8 cellular contexts compared by ENCODE assay signal in the genomic region with DNA sequence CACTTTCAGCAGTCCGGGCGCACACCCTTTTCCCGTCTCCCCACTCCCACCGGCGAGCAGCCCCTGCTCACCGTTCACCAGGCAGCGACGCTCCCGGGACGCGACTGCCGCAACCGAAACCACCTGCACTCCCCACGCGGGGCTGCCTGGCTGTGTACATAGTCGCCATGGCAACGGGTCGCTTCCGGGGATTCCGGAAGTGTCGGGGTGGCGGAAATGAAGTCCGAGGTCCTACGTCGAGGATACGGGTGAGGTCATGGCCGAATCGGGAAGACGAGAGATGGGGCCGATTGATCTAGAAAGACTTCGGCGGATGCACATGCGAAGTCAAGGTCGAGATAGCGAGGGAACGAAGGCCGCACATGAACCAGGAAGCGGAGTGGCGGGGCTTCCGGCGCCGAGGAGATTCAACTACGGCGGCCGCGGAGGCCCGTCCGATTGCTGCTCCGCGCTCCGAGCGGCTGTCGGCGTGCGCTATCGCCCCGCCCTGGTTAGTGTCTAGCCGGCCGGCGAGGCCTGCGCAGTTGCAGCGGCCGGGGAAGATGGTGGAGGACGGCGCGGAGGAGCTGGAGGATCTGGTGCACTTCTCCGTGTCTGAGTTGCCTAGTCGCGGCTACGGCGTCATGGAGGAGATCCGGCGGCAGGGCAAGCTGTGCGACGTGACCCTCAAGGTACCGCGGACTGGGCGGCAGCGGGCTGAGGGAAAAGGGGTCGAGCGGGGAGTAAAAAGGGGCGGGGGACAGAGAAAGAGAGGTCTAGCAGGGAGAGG. TPM values are rescaled to one million over a fixed set of nuclear protein-coding genes. Genes with fewer than 3 reads are reported as not detected.
DNase-seq lines count a peak whose midpoint lies in the region; ATAC-seq and TF ChIP-seq lines count a peak whose summit lies in the region.

KIF9 (minus strand) TSS at position 376 of the 769 bp plus-strand sequence. CDS start 5,425 bp downstream, outside the sequence.
KLHL18 (plus strand) TSS at position 521 of the 769 bp plus-strand sequence; CDS start at position 543, 22 bp downstream.

- peak; percentile 77 for DNase-seq in DMS 273 treated with DMSO at 0.1 percent for 48 hours (lab: John Stamatoyannopoulos, UW)
- peak; percentile 98 for DNase-seq in HuH-7 (ENCODE audit: low spot score)
- peak; percentile 97 for DNase-seq in OCI-LY7 (ENCODE audit: low spot score)
- DNase-seq in activated T-cell treated with anti-CD3 and anti-CD28 coated beads for 48 hours (ENCODE audit: low read depth) = peak; percentile 91
- DNase-seq in epithelial cell of prostate (ENCODE audit: low read depth, low spot score) = peak; percentile 71
- DNase-seq in mucosa of gallbladder (ENCODE audit: low spot score) = peak; percentile 95
- DNase-seq in stimulated activated CD8-positive, alpha-beta memory T cell treated with anti-CD3 and anti-CD28 coated beads, Interleukin-4, amount 100 ng/mL, for 24 hours (ENCODE audit: low read depth) = peak; percentile 94

- no peaks in the 10 kb centered on the region for H3K9me2 ChIP-seq in OCI-LY7 (ENCODE audit: insufficient read depth, low read length)

- intact Hi-C loops in OCI-LY7 (cut with micrococcal nuclease; ENCODE audit: unreplicated experiment) = loop anchor here (1.0 to 5.0 kb wide), 2 partner anchors 40 to 118 kb away; partner anchors contain the start of gene SETD2

- no peaks in the 10 kb centered on the region for H4K20me1 ChIP-seq in OCI-LY7 (ENCODE audit: insufficient read depth, low read length)

- peak; percentile 69 for ATAC-seq in GM21515 (IDR thresholded peaks at IDR 0.05; ENCODE audit: unreplicated experiment)

- POLR2A ChIA-PET in OCI-LY7 (lab: Charles Lee) = interaction anchor here (0.6 to 1.5 kb wide), 3 partner anchors 9 to 782 kb away, joined by 3 to 7 read pairs (median 5); no protein-coding TSS in a partner anchor

- peaks cover 45% of the 10 kb centered on the region for H3K4me1 ChIP-seq in OCI-LY7 (ENCODE audit: insufficient read depth, low read length, poor library complexity, severe bottlenecking)

- H3K79me2 ChIP-seq in OCI-LY7 (ENCODE audit: insufficient read depth, low read depth, low read length) = peaks cover 45% of the 10 kb centered on the region

- H2AFZ ChIP-seq in OCI-LY7 (ENCODE audit: low read length) = peak within 1 kb of the TSS; percentile 48

- H3K27ac ChIP-seq in OCI-LY7 (ENCODE audit: low read depth, low read length, poor library complexity, severe bottlenecking) (peak within 1 kb of the TSS; percentile 71), epithelial cell of prostate (peak within 1 kb of the TSS; percentile 94)

- peak within 1 kb of the TSS; percentile 81 for H3K4me3 ChIP-seq in OCI-LY7 (ENCODE audit: low read depth, low read length, poor library complexity, severe bottlenecking)

- BruUV-seq in OCI-LY7 (replicated peaks; lab: Mats Ljungman, UMichigan) = no TSS peak

- peak within 1 kb of the TSS; percentile 94 for H3K4me2 ChIP-seq in OCI-LY7 (ENCODE audit: low read length)

- peaks cover 10% of the 10 kb centered on the region for H3K36me3 ChIP-seq in OCI-LY7 (ENCODE audit: insufficient read depth, low read length)

- H3K9me3 ChIP-seq in OCI-LY7 (ENCODE audit: low read length) = no peaks in the 10 kb centered on the region

- CTCF ChIA-PET in OCI-LY7 (lab: Charles Lee; ENCODE audit: unreplicated experiment) = no interaction called here

- TF ChIP-seq CTCF in OCI-LY7 (conservative IDR thresholded peaks at IDR 0.05; ENCODE audit: low read length) = no peak

RNA-seq across cellular contexts. Expression of gene KIF9, which starts in this region (rescaled TPM):
- 4.7 and 11.7 TPM in 2 replicates for total RNA-seq in OCI-LY7 (2014; rRNA removed; shearing (Covaris generic))
- total RNA-seq in OCI-LY7 (2022) (10.1 and 11.0 TPM in 2 replicates), mucosa of gallbladder (12.0 TPM)

RNA-seq across cellular contexts. Expression of gene KLHL18, which starts in this region (rescaled TPM):
- total RNA-seq in OCI-LY7 (2014; rRNA removed; shearing (Covaris generic)) = 11.8 and 13.1 TPM in 2 replicates
- total RNA-seq in OCI-LY7 (2022) (28.6 and 35.2 TPM in 2 replicates), mucosa of gallbladder (32.4 TPM)

Comparison
In these comparisons a context has a peak if more than half of its experiments do, and no peak if none do; other contexts are left out.
1. Peak in every context shown above with its lines: DNase-seq, ATAC-seq, H3K4me3 ChIP-seq and H3K27ac ChIP-seq.